Comparison of ENCODE assay signal across 16 cellular contexts in the genomic region with DNA sequence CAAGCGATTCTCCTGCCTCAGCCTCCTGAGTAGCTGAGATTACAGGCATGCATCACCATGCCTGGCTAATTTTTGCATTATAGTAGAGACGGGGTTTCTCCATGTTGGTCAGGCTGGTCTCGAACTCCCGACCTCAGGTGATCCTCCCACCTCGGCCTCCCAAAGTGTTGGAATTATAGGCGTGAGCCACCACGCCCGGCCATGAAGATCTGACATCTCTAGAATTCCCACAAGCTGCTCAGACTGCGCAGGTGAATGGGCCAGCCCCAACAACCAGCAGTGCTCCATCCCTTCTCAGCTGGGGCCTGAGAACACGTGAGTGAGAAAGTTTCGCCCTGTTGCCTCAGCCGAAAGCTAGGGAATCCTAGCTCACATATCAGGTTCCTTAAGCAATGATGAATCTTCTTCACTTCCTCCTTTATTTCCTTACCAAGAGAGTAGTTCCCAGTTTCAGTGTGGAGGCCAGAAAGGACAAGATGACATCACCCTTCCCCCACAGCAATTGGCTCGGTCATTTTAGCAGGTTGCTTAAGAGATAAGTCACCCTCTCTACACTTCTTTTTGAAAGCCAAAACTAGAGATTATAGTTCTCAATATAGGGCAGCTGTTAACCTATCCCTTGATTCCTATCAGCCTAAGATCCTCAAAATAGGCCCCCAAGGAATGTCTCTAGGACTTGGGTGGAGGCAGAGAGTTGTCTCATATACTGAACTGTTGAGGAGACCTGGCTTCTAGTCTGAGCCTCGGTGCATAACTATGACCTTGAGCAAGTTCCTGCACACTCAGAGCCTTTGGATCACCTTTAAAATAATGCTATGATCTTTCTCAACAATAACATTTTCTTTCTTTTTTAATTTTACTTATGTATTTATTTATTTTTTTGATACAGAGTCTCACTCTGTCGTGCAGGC. TPM values are rescaled to one million over a fixed set of nuclear protein-coding genes. Genes with fewer than 3 reads are reported as not detected.
DNase-seq lines count a peak whose midpoint lies in the region; ATAC-seq, FAIRE-seq and TF ChIP-seq lines count a peak whose summit lies in the region.
"Had no signal": no experiment of that assay in that cellular context is flagged by ENCODE, and none has a peak within 500 bp of the region (broad histone marks: within the 10 kb centered on the region; RNA-seq: fewer than 3 reads in every experiment).

No MANE protein-coding gene starts in this region.

- intact Hi-C loops in MCF 10A (cut with micrococcal nuclease), result no loop called here
- intact Hi-C loops in mammary epithelial cell (cut with micrococcal nuclease), result no loop called here
- intact Hi-C loops in K562 (cut with micrococcal nuclease), result loop anchor here (2.0 kb wide), 1 partner anchor 23 kb away; the partner anchor contains the start of gene PPP2CA

- no peaks in the 10 kb centered on the region for H3K9me3 Mint-ChIP-seq in MCF 10A (ENCODE audit: unreplicated experiment)
- H3K9me3 Mint-ChIP-seq: activated T-cell treated with anti-CD3 and anti-CD28 coated beads, Interleukin-2, amount 50 U/mL, for 4 hours; stimulated activated naive CD8-positive, alpha-beta T cell treated with anti-CD3 and anti-CD28 coated beads, Interleukin-15, Interleukin-2, amounts not matched to agents 100 ng/mL and 50 ng/mL, for 24 hours had no signal

- peak; percentile 59 for DNase-seq in MCF 10A (ENCODE audit: unreplicated experiment)
- DNase-seq in mammary epithelial cell, result no peak
- peak; percentile 39 to 81 (median 52) for DNase-seq in K562 (ENCODE audit: extremely low read depth in 1 of 4, low spot score in 3 of 4)
- peak; percentile 72 for DNase-seq in left kidney (ENCODE audit: low read depth, low spot score)
- peak; percentile 40 for DNase-seq in ureter (ENCODE audit: low spot score)
- DNase-seq in NCI-H187 treated with DMSO at 0.1 percent for 48 hours (lab: John Stamatoyannopoulos, UW), result no peak
- no peak for DNase-seq in DMS153 (lab: John Stamatoyannopoulos, UW)
- DNase-seq in DMS79 treated with DMSO at 0.1 percent for 48 hours (lab: John Stamatoyannopoulos, UW), result no peak
- DNase-seq: activated T-cell treated with anti-CD3 and anti-CD28 coated beads, Interleukin-2, amount 50 U/mL, for 4 hours; islet precursor cell; NCI-H2081 treated with DMSO at 0.1 percent for 48 hours; stimulated activated CD4-positive, alpha-beta T cell treated with anti-CD3 and anti-CD28 coated beads, Interleukin-4, amount 100 ng/mL, for 1 hour had no signal

- H2AFZ ChIP-seq in mammary epithelial cell (ENCODE audit: low read depth, low read length) (no peak overlapping the region), K562 (ENCODE audit: low read depth, low read length) (peak overlapping the region; percentile 79)

- WGBS in mammary epithelial cell (ENCODE audit: low coverage, missing lambda C conversion rate), result 80% methylated on average over 11 of the region's 15 CpGs
- WGBS in K562 (ENCODE audit: insufficient coverage, low coverage, missing lambda C conversion rate), result 21% methylated on average over 15 of the region's 15 CpGs

- no peaks in the 10 kb centered on the region for H3K9me3 ChIP-seq in mammary epithelial cell (replicated peaks; ENCODE audit: insufficient read depth, low read length)
- H3K9me3 ChIP-seq in K562 (replicated peaks; ENCODE audit: control insufficient read depth, insufficient read depth, low read depth, low read length), result no peaks in the 10 kb centered on the region

- TF ChIP-seq CTCF in MCF 10A (IDR thresholded peaks at IDR 0.05; ENCODE audit: unreplicated experiment), result no peak
- no peak for TF ChIP-seq CTCF in mammary epithelial cell (conservative IDR thresholded peaks at IDR 0.05 in 1 of 2, IDR thresholded peaks at IDR 0.05 in 1 of 2; ENCODE audit: extremely low read depth in 1 of 2, insufficient read depth in 1 of 2, low read depth in 1 of 2, low read length in 2 of 2)
- TF ChIP-seq CTCF in K562 (IDR thresholded peaks at IDR 0.05 in 2 of 3, conservative IDR thresholded peaks at IDR 0.05 in 1 of 3; ENCODE audit: insufficient read depth in 2 of 3, low read depth in 1 of 3, low read length in 3 of 3), result no peak

- H4K20me1 ChIP-seq in mammary epithelial cell (ENCODE audit: insufficient read depth, low read length) (no peaks in the 10 kb centered on the region), K562 (replicated peaks; ENCODE audit: control insufficient read depth, insufficient read depth, low read length) (no peaks in the 10 kb centered on the region)

- no peak overlapping the region for H3K9ac ChIP-seq in mammary epithelial cell (ENCODE audit: insufficient read depth, low read length)
- peak overlapping the region in 1 of 2 experiments; percentile 13; a peak in 1 of 4 replicates for H3K9ac ChIP-seq in K562 (ENCODE audit: insufficient read depth in 1 of 2, low read depth in 2 of 2, low read length in 2 of 2)

- H3K4me3 Mint-ChIP-seq in MCF 10A (ENCODE audit: unreplicated experiment), result no peak overlapping the region
- H3K4me3 Mint-ChIP-seq: activated T-cell treated with anti-CD3 and anti-CD28 coated beads, Interleukin-2, amount 50 U/mL, for 4 hours; stimulated activated naive CD8-positive, alpha-beta T cell treated with anti-CD3 and anti-CD28 coated beads, Interleukin-15, Interleukin-2, amounts not matched to agents 100 ng/mL and 50 ng/mL, for 24 hours had no signal

- H3K4me1 ChIP-seq in mammary epithelial cell (ENCODE audit: insufficient read depth, low read length) (peaks cover 68% of the 10 kb centered on the region), K562 (replicated peaks in 1 of 2; ENCODE audit: control insufficient read depth in 2 of 2, insufficient read depth in 2 of 2, low read length in 2 of 2) (peaks cover 5 to 10% of the 10 kb centered on the region in 2 experiments; a peak in 4 of 5 replicates)

- H3K27ac ChIP-seq in mammary epithelial cell (ENCODE audit: insufficient read depth, low read depth, low read length) (no peak overlapping the region), K562 (ENCODE audit: extremely low read depth, low read depth, low read length) (peak overlapping the region; percentile 56; the same call in 2 of the 3 replicates)
- H3K27ac ChIP-seq: 22Rv1 had no signal

- dilution Hi-C loops in mammary epithelial cell (cut with HindIII; ENCODE audit: low sequenced_read_pairs), result no loop called here

- H3K4me2 ChIP-seq in mammary epithelial cell (ENCODE audit: insufficient read depth, low read depth, low read length) (no peak overlapping the region), K562 (ENCODE audit: insufficient read depth, low read length) (peak overlapping the region; percentile 60)

- in situ Hi-C loops in mammary epithelial cell (cut with MboI; ENCODE audit: low sequenced_read_pairs in 2 of 2), result no loop called here
- in situ Hi-C loops in K562 (cut with MboI), result no loop called here

- no peaks in the 10 kb centered on the region for H3K9me1 ChIP-seq in K562 (ENCODE audit: control insufficient read depth, insufficient read depth, low read length)

- CTCF ChIA-PET in MCF 10A (lab: Yijun Ruan, JAX) (interaction anchor here (0.5 to 7.8 kb wide), 5 partner anchors 10 to 342 kb away, joined by 3 to 47 read pairs (median 4); partner anchors contain the start of gene PPP2CA), mammary epithelial cell (lab: Charles Lee; ENCODE audit: low non-redundant PET) (no interaction called here), K562 (lab: Yijun Ruan, JAX; ENCODE audit: low intra/inter-chr PET ratio) (interaction anchor here (0.6 kb wide), 1 partner anchor 445 kb away, joined by 3 read pairs; no protein-coding TSS in a partner anchor)

- H3K4me3 ChIP-seq in mammary epithelial cell (replicated peaks in 1 of 3; ENCODE audit: insufficient read depth in 1 of 3, low read depth in 2 of 3, low read length in 3 of 3), result no peak overlapping the region
- H3K4me3 ChIP-seq in K562, result no peak overlapping the region

- TF ChIP-seq POLR2A in K562 (conservative IDR thresholded peaks at IDR 0.05), result no peak

- no peaks in the 10 kb centered on the region for H3K36me3 ChIP-seq in mammary epithelial cell (ENCODE audit: insufficient read depth, low read length)
- H3K36me3 ChIP-seq in K562 (ENCODE audit: control insufficient read depth, insufficient read depth, low read length), result no peaks in the 10 kb centered on the region

- TF ChIP-seq RAD21 in K562 (CRISPR knock-in tag; conservative IDR thresholded peaks at IDR 0.05 in 1 of 2, IDR thresholded peaks at IDR 0.05 in 1 of 2), result peak in 1 of 2 experiments; percentile 34; a peak in 2 of 4 replicates

- peaks cover 51% of the 10 kb centered on the region for H3K4me1 Mint-ChIP-seq in MCF 10A (ENCODE audit: insufficient read depth, unreplicated experiment)

- H3K36me3 Mint-ChIP-seq in MCF 10A (ENCODE audit: insufficient read depth, unreplicated experiment), result no peaks in the 10 kb centered on the region

- POLR2A ChIA-PET in MCF 10A (lab: Yijun Ruan, JAX) (interaction anchor here (0.6 to 10.1 kb wide), 3 partner anchors 17 to 26 kb away, joined by 4 to 349 read pairs (median 24); partner anchors contain the start of gene PPP2CA), K562 (lab: Yijun Ruan, JAX) (interaction anchor here (0.6 to 1.6 kb wide), 9 partner anchors 10 to 208 kb away, joined by 3 to 6 read pairs (median 3); no protein-coding TSS in a partner anchor)

- no TSS peak for BruUV-seq in MCF 10A (replicated peaks; lab: Mats Ljungman, UMichigan)
- no TSS peak for BruUV-seq in mammary epithelial cell (replicated peaks; lab: Mats Ljungman, UMichigan)
- no TSS peak for BruUV-seq in K562 (replicated peaks; lab: Mats Ljungman, UMichigan)

- ATAC-seq in K562, result peak; percentile 87
- ATAC-seq: activated T-cell treated with anti-CD3 and anti-CD28 coated beads, Interleukin-2, amount 50 U/mL, for 4 hours had no signal

- H3K27me3 ChIP-seq in mammary epithelial cell (ENCODE audit: insufficient read depth, low read length), result no peaks in the 10 kb centered on the region
- 0 out of 5 replicates have a peak, but pooled peaks cover 0 to 7% of the 10 kb centered on the region in 2 experiments for H3K27me3 ChIP-seq in K562 (ENCODE audit: control insufficient read depth in 2 of 2, insufficient read depth in 2 of 2, low read length in 2 of 2)

- H3K27ac Mint-ChIP-seq in MCF 10A (ENCODE audit: low read depth, unreplicated experiment), result peak overlapping the region; percentile 54
- H3K27ac Mint-ChIP-seq: stimulated activated naive CD8-positive, alpha-beta T cell treated with anti-CD3 and anti-CD28 coated beads, Interleukin-15, Interleukin-2, amounts not matched to agents 100 ng/mL and 50 ng/mL, for 24 hours had no signal

- TF ChIP-seq EP300 in K562 (IDR thresholded peaks at IDR 0.05; ENCODE audit: low read length), result peak; percentile 82

- no peaks in the 10 kb centered on the region for H3K27me3 Mint-ChIP-seq in MCF 10A (ENCODE audit: insufficient read depth, unreplicated experiment)

- H3K79me2 ChIP-seq in mammary epithelial cell (ENCODE audit: insufficient read depth, low read length) (no peaks in the 10 kb centered on the region), K562 (ENCODE audit: control insufficient read depth, insufficient read depth, low read length) (no peaks in the 10 kb centered on the region)

- peak; percentile 85 for FAIRE-seq in K562 (lab: Jason Lieb, UNC)
- FAIRE-seq: endometrium, G401.6 had no signal

RNA-seq across cellular contexts. Expression of gene PPP2CA, which starts 23.9 kb away (rescaled TPM):
- total RNA-seq in MCF 10A (2022) (317 and 359 TPM in 2 replicates), mammary epithelial cell (100 to 1,000 TPM in 1 of 2 donors, 10 to 100 TPM in 1; 80.7 to 170 TPM), K562 (2014; rRNA removed) (237 and 254 TPM in 2 replicates), K562 (2014; rRNA removed; fragmentation: Illumina TruSeq; extraction: Trizol) (109 and 129 TPM in 2 replicates), K562 (2015; rRNA removed; fragmentation: Illumina TruSeq; extraction: Trizol) (69.9 and 76.2 TPM in 2 replicates), K562 (2021) (190 and 194 TPM in 2 replicates), ureter (110 TPM)
- polyA plus RNA-seq in mammary epithelial cell (135 TPM), K562 (2011; rRNA removed) (158 and 257 TPM in 2 replicates), K562 (2014; fragmentation: Illumina TruSeq; extraction: Trizol) (90.3 and 94.9 TPM in 2 replicates), K562 (2014; fragmentation: Nextera tagmentation; extraction: Ambion mirVana) (10 to 100 TPM; 23.0 to 24.8 TPM), K562 (2014; rRNA removed) (149 and 211 TPM in 2 replicates)
- 84.7 TPM for polyA minus RNA-seq in mammary epithelial cell
- total RNA-seq in K562 (2011; cell fraction: chromatin; rRNA removed; ENCODE audit: low replicate concordance), result 23.9 and 70.7 TPM in 2 replicates
- 15.0 and 16.3 TPM in 2 replicates for total RNA-seq in K562 (2011; cell fraction: nucleolus; rRNA removed)
- 25.6 and 41.1 TPM in 2 replicates for total RNA-seq in K562 (2011; cell fraction: nucleoplasm; rRNA removed)
- polyA plus RNA-seq in K562 (2011; cell fraction: cytosol; rRNA removed), result 86.1 and 87.0 TPM in 2 replicates
- polyA plus RNA-seq in K562 (2011; cell fraction: nucleus; rRNA removed), result 32.6 and 43.8 TPM in 2 replicates
- polyA plus RNA-seq in K562 (2012), result 133 and 154 TPM in 2 replicates
- 212 and 242 TPM in 2 replicates for polyA minus RNA-seq in K562 (2011; rRNA and poly(A)+ RNA removed)
- polyA minus RNA-seq in K562 (2011; cell fraction: cytosol; rRNA and poly(A)+ RNA removed), result 80.6 and 127 TPM in 2 replicates
- 16.0 and 27.2 TPM in 2 replicates for polyA minus RNA-seq in K562 (2011; cell fraction: nucleus; rRNA and poly(A)+ RNA removed)

Comparison
In these comparisons a context has a peak if more than half of its experiments do, and no peak if none do; other contexts are left out.
1. DNase-seq: peak in MCF 10A (single experiment), K562 (4 of 4), left kidney (single experiment) and ureter (single experiment); none in mammary epithelial cell (single experiment), NCI-H187 treated with DMSO at 0.1 percent for 48 hours (single experiment), DMS153 (single experiment) and DMS79 treated with DMSO at 0.1 percent for 48 hours (single experiment).